1 cellular context compared by ENCODE assay signal in the genomic region with DNA sequence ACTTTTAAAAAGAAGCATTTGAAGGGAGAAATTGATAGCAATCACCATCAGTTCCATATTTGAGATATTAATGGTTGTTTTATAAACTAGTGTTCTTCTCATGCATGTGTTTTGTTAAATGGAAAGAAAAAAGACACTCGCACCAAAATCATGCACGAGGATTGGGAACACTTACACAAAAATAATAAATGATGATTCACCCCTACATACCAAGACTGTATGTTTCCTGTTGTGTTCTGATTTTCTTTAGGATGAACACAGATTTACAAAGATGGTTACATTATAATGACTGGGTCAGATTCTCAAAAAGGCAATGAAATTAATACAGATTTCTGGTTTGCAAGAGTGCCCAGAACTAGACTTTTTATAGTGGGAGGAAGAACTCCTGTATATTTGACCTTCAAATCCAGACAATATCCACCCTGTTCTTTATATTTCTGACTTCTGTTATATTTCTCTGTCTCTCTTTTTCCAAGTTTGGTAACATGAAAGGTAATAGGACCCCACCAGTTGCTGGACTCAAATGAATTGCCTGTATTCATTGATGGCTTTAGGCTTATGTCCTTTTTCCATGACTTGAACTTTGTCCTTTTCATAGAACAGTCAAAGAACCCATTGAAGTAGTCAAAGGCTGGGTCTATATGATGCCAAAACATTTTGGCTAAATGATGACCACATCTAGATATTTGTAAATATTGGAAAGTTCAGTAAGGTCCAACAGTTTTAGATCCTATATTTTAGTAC.
TF ChIP-seq lines count a peak whose summit lies in the region.

No MANE protein-coding gene starts in this region.

TF ChIP-seq in A549, 52 proteins besides CTCF, POLR2A, EP300 and RAD21 (continued from another document):
- TF ChIP-seq USF2 (IDR thresholded peaks at IDR 0.05) (no peak), ZC3H11A (IDR thresholded peaks at IDR 0.05) (no peak)
